23 cellular contexts compared by ENCODE assay signal in the genomic region with DNA sequence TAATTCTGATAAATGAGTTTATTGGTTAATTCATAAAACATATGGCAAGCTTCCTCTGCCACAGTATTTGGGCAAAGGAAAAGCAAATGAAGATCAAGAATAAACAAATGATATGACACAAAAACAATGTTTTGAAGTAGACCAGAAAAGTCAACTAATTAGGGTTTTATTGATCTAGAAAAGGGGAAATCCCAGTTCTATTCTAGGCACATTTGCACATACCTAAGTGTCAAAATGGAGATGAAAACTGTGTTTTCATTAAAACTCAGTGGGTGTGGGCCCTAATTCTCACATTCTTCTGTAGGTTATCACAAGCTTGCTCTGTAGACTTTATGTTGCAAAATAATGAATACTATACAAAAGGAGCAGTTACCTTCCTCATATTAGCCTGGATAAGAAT.
DNase-seq lines count a peak whose midpoint lies in the region; ATAC-seq, FAIRE-seq and TF ChIP-seq lines count a peak whose summit lies in the region.
"Had no signal": no experiment of that assay in that cellular context is flagged by ENCODE, and none has a peak within 500 bp of the region (broad histone marks: within the 10 kb centered on the region; RNA-seq: fewer than 3 reads in every experiment).

No MANE protein-coding gene starts in this region.

- H3K27ac Mint-ChIP-seq in memory B cell = peak overlapping the region; percentile 60
- H3K27ac Mint-ChIP-seq: CD4-positive, alpha-beta T cell had no signal

- H3K27me3 ChIP-seq in KMS-11 (ENCODE audit: insufficient read depth, low read depth) = no peaks in the 10 kb centered on the region
- H3K27me3 ChIP-seq in GM12878 (replicated peaks in 1 of 2; ENCODE audit: control insufficient read depth in 2 of 2, insufficient read depth in 2 of 2, low read length in 1 of 2) = no peaks in the 10 kb centered on the region
- H3K27me3 ChIP-seq in PC-9 (ENCODE audit: insufficient read depth, low read depth) = no peaks in the 10 kb centered on the region
- H3K27me3 ChIP-seq: BLaER1 treated with 17β-estradiol and CSF1 and Interleukin-3, amounts not matched to agents 10 nM and 100 nM had no signal

- H3K36me3 Mint-ChIP-seq in memory B cell = peaks cover 1% of the 10 kb centered on the region

- CTCF ChIA-PET in GM12878 (lab: Yijun Ruan, JAX) (interaction anchor here (0.7 to 2.9 kb wide), 3 partner anchors 116 to 185 kb away, joined by 3 to 9 read pairs (median 3); no protein-coding TSS in a partner anchor), PC-9 (lab: Charles Lee) (no interaction called here)

- no peaks in the 10 kb centered on the region for H3K27me3 Mint-ChIP-seq in memory B cell
- H3K27me3 Mint-ChIP-seq: CD4-positive, alpha-beta T cell had no signal

- no TSS peak for BruUV-seq in GM12878 (replicated peaks; lab: Mats Ljungman, UMichigan)
- BruUV-seq in PC-9 (replicated peaks; lab: Mats Ljungman, UMichigan) = no TSS peak

- no peak for TF ChIP-seq EP300 in GM12878 (IDR thresholded peaks at IDR 0.05; ENCODE audit: borderline replicate concordance in 1 of 2, control insufficient read depth in 1 of 2, low read depth in 2 of 2, low read length in 2 of 2)

- no peak for TF ChIP-seq POLR2A in GM12878 (IDR thresholded peaks at IDR 0.05; ENCODE audit: low read depth, low read length)

- no peak for DNase-seq in GM12878 (ENCODE audit: low read depth, low spot score)
- DNase-seq in memory B cell (ENCODE audit: low spot score in 2 of 2) = no peak
- DNase-seq in RPMI8226 = no peak
- DNase-seq in NCI-H1048 (lab: John Stamatoyannopoulos, UW) = no peak
- DNase-seq in PC-9 = no peak
- no peak for DNase-seq in A172 (ENCODE audit: low spot score)
- DNase-seq: CD4-positive, alpha-beta T cell; Kasumi-1; NCI-H146; NCI-H1930; NCI-H2107; NCI-H524; NCI-H748 treated with DMSO at 0.1 percent for 48 hours; NK-92 treated with Interleukin-12 subunit alpha and Interleukin-12 subunit beta, amount 100 ng/mL, for 24 hours; SHP77 had no signal

- RAD21 ChIA-PET in GM12878 (lab: Charles Lee; ENCODE audit: unreplicated experiment) = interaction anchor here (0.9 to 1.7 kb wide), 5 partner anchors 55 to 176 kb away, joined by 3 to 6 read pairs (median 5); no protein-coding TSS in a partner anchor

- peaks cover 2% of the 10 kb centered on the region for H3K9me3 Mint-ChIP-seq in memory B cell

- H3K9me2 ChIP-seq in PC-9 (ENCODE audit: insufficient read depth) = no peaks in the 10 kb centered on the region

- no peaks in the 10 kb centered on the region for H4K20me1 ChIP-seq in KMS-11 (ENCODE audit: insufficient read depth)
- no peaks in the 10 kb centered on the region for H4K20me1 ChIP-seq in GM12878 (ENCODE audit: control insufficient read depth, insufficient read depth)
- no peaks in the 10 kb centered on the region for H4K20me1 ChIP-seq in PC-9 (ENCODE audit: insufficient read depth)
- H4K20me1 ChIP-seq: BLaER1 treated with 17β-estradiol and CSF1 and Interleukin-3, amounts not matched to agents 10 nM and 100 nM had no signal

- POLR2A ChIA-PET in GM12878 (lab: Charles Lee) (interaction anchor here (0.9 kb wide), 1 partner anchor 31 kb away, joined by 3 read pairs; no protein-coding TSS in a partner anchor), PC-9 (lab: Charles Lee; ENCODE audit: unreplicated experiment) (no interaction called here)

- FAIRE-seq in GM12878 (lab: Jason Lieb, UNC) = no peak
- FAIRE-seq: A204.1, D721Med, H1 had no signal

- H3K4me1 ChIP-seq in KMS-11 (ENCODE audit: low read depth, poor library complexity, severe bottlenecking) (peaks cover 18% of the 10 kb centered on the region), GM12878 (ENCODE audit: control insufficient read depth, insufficient read depth, low read length) (no peaks in the 10 kb centered on the region), PC-9 (replicated peaks; ENCODE audit: insufficient read depth) (no peaks in the 10 kb centered on the region; the same call in 1 of the 2 replicates)
- H3K4me1 ChIP-seq: BLaER1 treated with 17β-estradiol and CSF1 and Interleukin-3, amounts not matched to agents 10 nM and 100 nM had no signal

- H3K4me1 Mint-ChIP-seq in memory B cell = peaks cover 8% of the 10 kb centered on the region

- SMC1A ChIA-PET in GM12878 (lab: Charles Lee; ENCODE audit: uncharacterized antibody, unreplicated experiment) = interaction anchor here (1.0 to 1.8 kb wide), 7 partner anchors 27 to 178 kb away, joined by 3 to 8 read pairs (median 4); no protein-coding TSS in a partner anchor

- TF ChIP-seq CTCF in 22Rv1 (IDR thresholded peaks at IDR 0.05) = no peak
- no peak for TF ChIP-seq CTCF in KMS-11 (conservative IDR thresholded peaks at IDR 0.05; ENCODE audit: low read depth, low read length)
- no peak for TF ChIP-seq CTCF in GM12878 (IDR thresholded peaks at IDR 0.05 in 2 of 3, conservative IDR thresholded peaks at IDR 0.05 in 1 of 3; ENCODE audit: control insufficient read depth in 2 of 3, extremely low read depth in 1 of 3, insufficient read depth in 1 of 3, low read depth in 3 of 3, low read length in 3 of 3)
- no peak for TF ChIP-seq CTCF in PC-9 (conservative IDR thresholded peaks at IDR 0.05)

- intact Hi-C loops in GM12878 (cut with micrococcal nuclease; ENCODE audit: unreplicated experiment) = no loop called here
- intact Hi-C loops in PC-9 (cut with micrococcal nuclease; ENCODE audit: unreplicated experiment) = no loop called here

- H3K4me3 Mint-ChIP-seq in memory B cell = no peak overlapping the region
- H3K4me3 Mint-ChIP-seq: CD4-positive, alpha-beta T cell had no signal

- H2AFZ ChIP-seq in KMS-11 (ENCODE audit: low read depth) = no peak overlapping the region
- no peak overlapping the region for H2AFZ ChIP-seq in GM12878 (ENCODE audit: control insufficient read depth, low read depth, low read length)
- no peak overlapping the region for H2AFZ ChIP-seq in PC-9

- H3K9ac ChIP-seq in KMS-11 (no peak overlapping the region), GM12878 (ENCODE audit: control insufficient read depth, insufficient read depth, low read length) (no peak overlapping the region)
- H3K9ac ChIP-seq: BLaER1 treated with 17β-estradiol and CSF1 and Interleukin-3, amounts not matched to agents 10 nM and 100 nM had no signal

- no peaks in the 10 kb centered on the region for H3F3A ChIP-seq in PC-9 (ENCODE audit: insufficient read depth, low read depth)

- H3K9me3 ChIP-seq in GM12878 (replicated peaks; ENCODE audit: control insufficient read depth, insufficient read depth, low read length) = no peaks in the 10 kb centered on the region
- no peaks in the 10 kb centered on the region for H3K9me3 ChIP-seq in PC-9 (ENCODE audit: insufficient read depth, low read depth)
- H3K9me3 ChIP-seq: BLaER1 treated with 17β-estradiol and CSF1 and Interleukin-3, amounts not matched to agents 10 nM and 100 nM had no signal

- no peak for TF ChIP-seq RAD21 in GM12878 (IDR thresholded peaks at IDR 0.05; ENCODE audit: insufficient read depth, low read depth, low read length)

- ATAC-seq in GM12878 = no peak
- ATAC-seq in memory B cell (ENCODE audit: low read depth) = no peak
- ATAC-seq: HCT116 had no signal

- H3K36me3 ChIP-seq in KMS-11 (ENCODE audit: insufficient read depth) = no peaks in the 10 kb centered on the region
- H3K36me3 ChIP-seq in GM12878 (ENCODE audit: control insufficient read depth in 2 of 2, insufficient read depth in 2 of 2, low read length in 1 of 2) = no peaks in the 10 kb centered on the region
- H3K36me3 ChIP-seq in PC-9 (ENCODE audit: low read depth) = no peaks in the 10 kb centered on the region
- H3K36me3 ChIP-seq: BLaER1 treated with 17β-estradiol and CSF1 and Interleukin-3, amounts not matched to agents 10 nM and 100 nM had no signal

- H3K27ac ChIP-seq in 22Rv1 = peak overlapping the region; percentile 2; the same call in 1 of the 2 replicates
- no peak overlapping the region for H3K27ac ChIP-seq in KMS-11
- no peak overlapping the region for H3K27ac ChIP-seq in GM12878 (ENCODE audit: control insufficient read depth, insufficient read depth)
- H3K27ac ChIP-seq in PC-9 = no peak overlapping the region
- H3K27ac ChIP-seq: BLaER1 treated with 17β-estradiol and CSF1 and Interleukin-3, amounts not matched to agents 10 nM and 100 nM; RWPE1 had no signal

- H3K4me2 ChIP-seq in KMS-11 (peak overlapping the region; percentile 21; the same call in 1 of the 2 replicates), GM12878 (ENCODE audit: control insufficient read depth, insufficient read depth) (no peak overlapping the region), PC-9 (no peak overlapping the region)
- H3K4me2 ChIP-seq: BLaER1 treated with 17β-estradiol and CSF1 and Interleukin-3, amounts not matched to agents 10 nM and 100 nM had no signal

- in situ Hi-C loops in GM12878 (cut with MboI) = no loop called here

- H3K4me3 ChIP-seq in KMS-11 (IDR thresholded peaks at IDR 0.05; ENCODE audit: insufficient read depth, low read depth, low read length) (no peak overlapping the region), GM12878 (no peak overlapping the region), PC-9 (no peak overlapping the region)
- H3K4me3 ChIP-seq: BLaER1 treated with 17β-estradiol and CSF1 and Interleukin-3, amounts not matched to agents 10 nM and 100 nM had no signal

- no peaks in the 10 kb centered on the region for H3K79me2 ChIP-seq in KMS-11 (ENCODE audit: insufficient read depth, low read depth)
- H3K79me2 ChIP-seq in GM12878 (ENCODE audit: control insufficient read depth, insufficient read depth, low read length) = no peaks in the 10 kb centered on the region
- no peaks in the 10 kb centered on the region for H3K79me2 ChIP-seq in PC-9 (ENCODE audit: low read depth)

TF ChIP-seq in GM12878, 131 proteins besides CTCF, POLR2A, EP300 and RAD21:
- TF ChIP-seq ZZZ3 (IDR thresholded peaks at IDR 0.05; ENCODE audit: control insufficient read depth, insufficient read length, low read depth) (no peak), ATF7 (IDR thresholded peaks at IDR 0.05; ENCODE audit: low read depth) (peak; percentile 53; the same call in 1 of the 2 replicates), MEF2B (IDR thresholded peaks at IDR 0.05; ENCODE audit: partially characterized antibody, poor library complexity, severe bottlenecking) (peak; percentile 58), SREBF2 (IDR thresholded peaks at IDR 0.05; ENCODE audit: low read length) (no peak), MXI1 (IDR thresholded peaks at IDR 0.05; ENCODE audit: low read depth, low read length) (no peak), CHD4 (IDR thresholded peaks at IDR 0.05) (no peak), MTA2 (IDR thresholded peaks at IDR 0.05; ENCODE audit: low read depth) (0 out of 2 replicates have a peak, but pooled peaks have one; percentile 35)
